Comparison of ENCODE assay signal across 1 cellular context in the genomic region with DNA sequence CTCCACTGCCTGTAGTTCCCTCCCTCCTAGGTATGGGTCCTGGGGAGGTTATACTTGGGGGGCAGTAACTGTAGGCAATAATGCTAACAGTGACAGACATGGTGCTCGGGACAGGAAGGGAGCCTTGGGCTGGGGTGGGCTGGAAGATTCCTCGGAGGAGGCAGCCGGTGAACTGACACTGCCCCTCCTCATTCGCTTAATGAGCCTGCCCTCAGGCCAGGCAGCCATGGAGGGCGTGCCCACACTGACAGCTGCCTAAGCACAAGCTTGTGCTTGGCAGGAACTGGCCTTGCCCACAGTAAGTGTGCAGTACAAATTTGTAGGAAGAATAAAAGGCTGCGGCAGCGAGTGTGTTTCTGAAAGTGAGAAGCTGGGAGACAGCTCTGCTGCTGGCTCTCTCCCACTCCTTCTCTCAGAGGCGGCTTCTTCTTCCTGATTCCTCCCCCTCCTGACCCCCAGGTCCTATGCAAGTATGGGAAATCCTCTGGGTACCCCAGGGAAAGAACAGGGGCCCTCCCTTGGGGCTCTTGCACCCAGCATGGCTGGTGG.
TF ChIP-seq lines count a peak whose summit lies in the region.

No MANE protein-coding gene starts in this region.

TF ChIP-seq in H1, 55 proteins besides CTCF, POLR2A, EP300 and RAD21:
- TF ChIP-seq YY1 (IDR thresholded peaks at IDR 0.05; ENCODE audit: low read depth, low read length), result no peak
